1 cellular context compared by ENCODE assay signal in the genomic region with DNA sequence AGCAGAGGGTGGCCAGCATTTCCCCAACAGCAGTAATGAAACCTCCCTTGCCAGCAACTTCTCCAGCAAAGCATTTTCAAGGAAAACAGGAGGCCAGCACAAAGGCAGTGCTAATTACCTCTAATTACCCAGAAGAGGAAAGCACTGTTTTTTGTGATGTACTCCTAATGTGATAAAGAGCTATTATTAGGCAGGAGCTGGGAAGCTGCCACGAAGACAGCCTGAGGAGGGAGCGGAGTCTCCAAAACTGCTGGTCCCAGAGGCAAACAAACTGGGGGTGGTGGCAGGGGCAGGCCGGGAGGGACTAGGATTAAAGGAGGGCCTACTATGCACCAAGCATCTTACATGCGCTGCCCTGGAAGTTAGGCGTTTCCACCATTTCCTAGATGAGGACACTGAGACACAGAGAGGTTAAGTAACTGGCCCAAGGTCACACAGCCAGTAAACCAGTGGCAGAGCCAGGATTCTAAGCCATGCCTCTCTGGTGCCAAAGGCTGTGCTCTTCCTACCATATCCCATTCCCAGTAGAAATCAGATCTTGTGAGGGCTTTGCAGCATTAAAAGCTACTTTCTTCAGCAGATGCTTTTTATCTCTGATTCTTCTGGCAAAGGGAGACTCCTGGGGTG.
TF ChIP-seq lines count a peak whose summit lies in the region.

No MANE protein-coding gene starts in this region.

TF ChIP-seq in GM23338, 12 proteins besides CTCF, POLR2A, EP300 and RAD21:
- no peak for TF ChIP-seq NANOG (IDR thresholded peaks at IDR 0.05; ENCODE audit: borderline replicate concordance)
- no peak for TF ChIP-seq EZH2 (IDR thresholded peaks at IDR 0.05; ENCODE audit: low read depth, unreplicated experiment)
- TF ChIP-seq POLR2AphosphoS5 (IDR thresholded peaks at IDR 0.05; ENCODE audit: low read depth), result no peak
- TF ChIP-seq ZNF114 (CRISPR knock-in tag; IDR thresholded peaks at IDR 0.05), result no peak
- no peak for TF ChIP-seq STAT1 (IDR thresholded peaks at IDR 0.05; ENCODE audit: unreplicated experiment)
- TF ChIP-seq, protein P1, sequence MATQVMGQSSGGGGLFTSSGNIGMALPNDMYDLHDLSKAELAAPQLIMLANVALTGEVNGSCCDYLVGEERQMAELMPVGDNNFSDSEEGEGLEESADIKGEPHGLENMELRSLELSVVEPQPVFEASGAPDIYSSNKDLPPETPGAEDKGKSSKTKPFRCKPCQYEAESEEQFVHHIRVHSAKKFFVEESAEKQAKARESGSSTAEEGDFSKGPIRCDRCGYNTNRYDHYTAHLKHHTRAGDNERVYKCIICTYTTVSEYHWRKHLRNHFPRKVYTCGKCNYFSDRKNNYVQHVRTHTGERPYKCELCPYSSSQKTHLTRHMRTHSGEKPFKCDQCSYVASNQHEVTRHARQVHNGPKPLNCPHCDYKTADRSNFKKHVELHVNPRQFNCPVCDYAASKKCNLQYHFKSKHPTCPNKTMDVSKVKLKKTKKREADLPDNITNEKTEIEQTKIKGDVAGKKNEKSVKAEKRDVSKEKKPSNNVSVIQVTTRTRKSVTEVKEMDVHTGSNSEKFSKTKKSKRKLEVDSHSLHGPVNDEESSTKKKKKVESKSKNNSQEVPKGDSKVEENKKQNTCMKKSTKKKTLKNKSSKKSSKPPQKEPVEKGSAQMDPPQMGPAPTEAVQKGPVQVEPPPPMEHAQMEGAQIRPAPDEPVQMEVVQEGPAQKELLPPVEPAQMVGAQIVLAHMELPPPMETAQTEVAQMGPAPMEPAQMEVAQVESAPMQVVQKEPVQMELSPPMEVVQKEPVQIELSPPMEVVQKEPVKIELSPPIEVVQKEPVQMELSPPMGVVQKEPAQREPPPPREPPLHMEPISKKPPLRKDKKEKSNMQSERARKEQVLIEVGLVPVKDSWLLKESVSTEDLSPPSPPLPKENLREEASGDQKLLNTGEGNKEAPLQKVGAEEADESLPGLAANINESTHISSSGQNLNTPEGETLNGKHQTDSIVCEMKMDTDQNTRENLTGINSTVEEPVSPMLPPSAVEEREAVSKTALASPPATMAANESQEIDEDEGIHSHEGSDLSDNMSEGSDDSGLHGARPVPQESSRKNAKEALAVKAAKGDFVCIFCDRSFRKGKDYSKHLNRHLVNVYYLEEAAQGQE (IDR thresholded peaks at IDR 0.05; ENCODE audit: unreplicated experiment), result no peak
